In the genomic region with DNA sequence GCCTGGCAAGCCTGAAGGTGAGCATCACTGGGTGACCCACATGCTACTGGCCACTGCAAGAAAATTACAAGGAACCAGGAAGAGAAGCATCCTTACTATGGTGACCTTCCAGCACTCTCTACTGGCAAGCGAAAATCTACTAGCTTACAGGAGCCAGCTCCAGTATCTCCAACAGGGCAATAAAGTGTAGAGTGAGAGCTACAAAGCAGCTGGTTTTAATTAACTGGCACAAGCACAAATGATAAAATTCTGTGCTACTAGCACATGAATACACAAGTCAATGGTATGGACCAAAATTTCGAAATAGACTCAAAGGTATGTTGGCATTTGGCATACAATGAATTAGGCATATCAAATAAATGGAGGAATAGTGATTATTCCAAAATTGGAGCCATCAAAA, we compare ENCODE assay signal across 19 cellular contexts.
DNase-seq lines count a peak whose midpoint lies in the region; ATAC-seq, FAIRE-seq and TF ChIP-seq lines count a peak whose summit lies in the region.
"Had no signal": no experiment of that assay in that cellular context is flagged by ENCODE, and none has a peak within 500 bp of the region (broad histone marks: within the 10 kb centered on the region; RNA-seq: fewer than 3 reads in every experiment).

No MANE protein-coding gene starts in this region.

- no peaks in the 10 kb centered on the region for H3K4me1 Mint-ChIP-seq in glutamatergic neuron (ENCODE audit: low read depth, unreplicated experiment)

- H3K9me3 ChIP-seq in RWPE2 (ENCODE audit: severe bottlenecking): no peaks in the 10 kb centered on the region
- no peaks in the 10 kb centered on the region for H3K9me3 ChIP-seq in small intestine (ENCODE audit: control insufficient read depth, low read depth)
- H3K9me3 ChIP-seq: Caco-2 had no signal

- WGBS in small intestine, 3 donors: 23 to 51% (median 30%) methylated on average over 2 of the region's 2 CpGs

- peaks cover 2% of the 10 kb centered on the region for H3K27me3 Mint-ChIP-seq in glutamatergic neuron (ENCODE audit: unreplicated experiment)

- H3K9me3 Mint-ChIP-seq in glutamatergic neuron (ENCODE audit: unreplicated experiment): no peaks in the 10 kb centered on the region

- peak; percentile 17 for DNase-seq in GM03348 (ENCODE audit: low spot score)
- no peak for DNase-seq in RWPE2 (ENCODE audit: low spot score)
- DNase-seq in fibroblast of peridontal ligament (ENCODE audit: extremely low read depth): peak; percentile 71
- peak; percentile 14 for DNase-seq in small intestine
- DNase-seq in NCI-H1105 (lab: John Stamatoyannopoulos, UW): no peak
- DNase-seq in glutamatergic neuron: no peak
- no peak for DNase-seq in posterior vena cava (ENCODE audit: low spot score)
- DNase-seq: Caco-2, GOT3, KBM-7, NCI-H1092 treated with DMSO at 0.1 percent for 48 hours, NCI-H187, NCI-H446, NCI-H774, SIG-M5, SW 1271 had no signal

- H3K36me3 Mint-ChIP-seq in glutamatergic neuron (ENCODE audit: unreplicated experiment): no peaks in the 10 kb centered on the region

- peaks cover 11% of the 10 kb centered on the region for H3K4me1 ChIP-seq in RWPE2 (ENCODE audit: insufficient read depth, poor library complexity, severe bottlenecking)
- no peaks in the 10 kb centered on the region for H3K4me1 ChIP-seq in small intestine (ENCODE audit: control insufficient read depth in 2 of 2, insufficient read depth in 1 of 2, low read depth in 1 of 2, low read length in 1 of 2)
- H3K4me1 ChIP-seq: Caco-2 had no signal

- intact Hi-C loops in posterior vena cava (cut with DNase I): no loop called here

- FAIRE-seq in small intestine (lab: Jason Lieb, UNC): no peak
- FAIRE-seq: G401.6, GM12892, RCC 7860 had no signal

- ATAC-seq in RWPE2 (ENCODE audit: low read depth): no peak; the same call in 2 of the 3 replicates

- H3K4me3 ChIP-seq in RWPE2 (ENCODE audit: severe bottlenecking) (no peak overlapping the region), small intestine (ENCODE audit: low read depth in 1 of 2, low read length in 2 of 2) (no peak overlapping the region)

- H3K27ac ChIP-seq in RWPE2 (ENCODE audit: poor library complexity, severe bottlenecking) (no peak overlapping the region), small intestine (ENCODE audit: low read depth in 1 of 2, low read length in 1 of 2) (no peak overlapping the region)

- no peak overlapping the region for H3K27ac Mint-ChIP-seq in glutamatergic neuron (ENCODE audit: unreplicated experiment)

- H3K27me3 ChIP-seq in RWPE2 (ENCODE audit: insufficient read depth, poor library complexity, severe bottlenecking): no peaks in the 10 kb centered on the region
- no peaks in the 10 kb centered on the region for H3K27me3 ChIP-seq in small intestine (ENCODE audit: control insufficient read depth in 2 of 2, insufficient read depth in 2 of 2, low read length in 2 of 2)

- H3K4me3 Mint-ChIP-seq in glutamatergic neuron (ENCODE audit: unreplicated experiment): no peak overlapping the region

- H3K36me3 ChIP-seq in RWPE2 (ENCODE audit: low read depth): no peaks in the 10 kb centered on the region
- H3K36me3 ChIP-seq in small intestine (ENCODE audit: control insufficient read depth in 2 of 2, insufficient read depth in 2 of 2, low read length in 2 of 2): no peaks in the 10 kb centered on the region

- TF ChIP-seq CTCF in RWPE2 (IDR thresholded peaks at IDR 0.05; ENCODE audit: poor library complexity, severe bottlenecking): peak; percentile 13
- no peak for TF ChIP-seq CTCF in glutamatergic neuron (IDR thresholded peaks at IDR 0.05; ENCODE audit: partially characterized antibody, unreplicated experiment)

Comparison
In these comparisons a context has a peak if more than half of its experiments do, and no peak if none do; other contexts are left out.
1. DNase-seq: peak in GM03348 (single experiment), fibroblast of peridontal ligament (single experiment) and small intestine (single experiment); none in RWPE2 (single experiment), NCI-H1105 (single experiment), glutamatergic neuron (single experiment) and posterior vena cava (single experiment).